Comparison of ENCODE assay signal across 8 cellular contexts in the genomic region with DNA sequence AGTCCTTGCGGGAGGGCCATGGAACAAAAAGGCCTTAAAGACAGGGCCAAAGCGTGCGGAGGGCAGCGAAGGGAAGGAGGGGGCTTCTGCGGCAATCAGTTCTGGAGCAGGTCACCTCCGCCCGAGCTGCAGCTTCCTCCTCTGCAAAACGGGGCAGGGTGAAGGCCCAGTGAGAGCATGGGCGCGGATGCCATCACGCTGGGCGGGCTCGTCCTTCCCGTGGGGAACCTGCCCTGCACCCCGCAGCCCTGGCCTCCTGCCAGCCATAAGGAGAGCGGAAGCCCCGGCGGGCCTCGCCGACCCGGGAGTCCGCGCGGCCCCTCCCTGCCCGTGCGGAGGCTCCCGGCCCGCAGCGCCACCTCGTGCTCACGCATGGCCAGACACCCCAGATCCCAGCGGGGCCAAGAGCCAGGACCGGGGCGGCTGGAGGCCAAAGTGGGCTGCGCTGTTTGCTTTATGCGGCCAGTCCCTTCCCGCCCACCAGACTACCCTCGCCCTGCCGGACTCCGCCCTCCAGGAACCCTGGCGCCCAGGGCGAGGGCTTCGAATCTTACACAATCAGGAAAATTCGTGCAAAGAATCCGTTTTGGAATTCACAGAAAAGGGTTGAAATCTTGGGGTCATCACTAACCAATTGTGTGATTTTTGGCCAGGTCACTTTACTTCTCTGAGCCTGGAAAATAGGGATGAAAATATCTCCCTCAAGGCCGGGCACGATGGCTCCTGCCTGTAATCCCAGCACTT. TPM values are rescaled to one million over a fixed set of nuclear protein-coding genes. Genes with fewer than 3 reads are reported as not detected.
DNase-seq lines count a peak whose midpoint lies in the region; ATAC-seq and TF ChIP-seq lines count a peak whose summit lies in the region.

No MANE protein-coding gene starts in this region.

- BruUV-seq in MCF 10A (replicated peaks; lab: Mats Ljungman, UMichigan), result no TSS peak

- peaks cover 0 to 12% (median 0%) of the 10 kb centered on the region in 7 donors for H3K27me3 ChIP-seq in spleen (replicated peaks in 1 of 7)

- CTCF ChIA-PET in MCF 10A (lab: Yijun Ruan, JAX), result interaction anchor here (0.5 to 9.7 kb wide), 27 partner anchors 9 to 461 kb away, joined by 3 to 161 read pairs (median 6); no protein-coding TSS in a partner anchor

- no peak for ATAC-seq in HG03025 (IDR thresholded peaks at IDR 0.05; ENCODE audit: low FRiP score, unreplicated experiment)

- 6 to 9% (median 6%) methylated on average over 43 to 47 of the region's 47 CpGs for WGBS in spleen, 5 donors

- DNase-seq in DMS153 treated with DMSO at 0.1 percent for 48 hours (lab: John Stamatoyannopoulos, UW; ENCODE audit: unreplicated experiment) (peak; percentile 40), GOT3 (lab: John Stamatoyannopoulos, UW) (peak; percentile 10), NCI-H1092 treated with DMSO at 0.1 percent for 48 hours (lab: John Stamatoyannopoulos, UW) (peak; percentile 69), MCF 10A (ENCODE audit: unreplicated experiment) (peak; percentile 77), iPS-NIHi11 (ENCODE audit: low spot score) (peak; percentile 97), spleen (peak; percentile 95)

- H3K4me1 Mint-ChIP-seq in MCF 10A (ENCODE audit: insufficient read depth, unreplicated experiment), result peaks cover 30% of the 10 kb centered on the region

- no peaks in the 10 kb centered on the region for H3K9me3 Mint-ChIP-seq in MCF 10A (ENCODE audit: unreplicated experiment)

- H3K4me3 Mint-ChIP-seq in MCF 10A (ENCODE audit: unreplicated experiment), result no peak overlapping the region

- no peaks in the 10 kb centered on the region for H3K27me3 Mint-ChIP-seq in MCF 10A (ENCODE audit: insufficient read depth, unreplicated experiment)

- TF ChIP-seq CTCF in VCaP (conservative IDR thresholded peaks at IDR 0.05) (no peak), MCF 10A (IDR thresholded peaks at IDR 0.05; ENCODE audit: unreplicated experiment) (peak; percentile 85), spleen (IDR thresholded peaks at IDR 0.05 in 8 of 11, conservative IDR thresholded peaks at IDR 0.05 in 3 of 11) (peak; percentile 80 to 97 (median 94))

- H3K4me3 ChIP-seq in spleen, result peak overlapping the region in 6 of 8 donors; percentile 26 to 64 (median 31)

- intact Hi-C loops in MCF 10A (cut with micrococcal nuclease) (loop anchor here (1.0 kb wide), 1 partner anchor 65 kb away; no protein-coding TSS in a partner anchor), spleen (cut with DNase I; ENCODE audit: low total_unique reads) (loop anchor here (2.0 kb wide), 1 partner anchor 64 kb away; no protein-coding TSS in a partner anchor)

- H3K27ac Mint-ChIP-seq in MCF 10A (ENCODE audit: low read depth, unreplicated experiment), result no peak overlapping the region

- no peak for TF ChIP-seq POLR2A in spleen (IDR thresholded peaks at IDR 0.05)

- peaks cover 0 to 15% (median 3%) of the 10 kb centered on the region in 6 donors for H3K36me3 ChIP-seq in spleen

- peaks cover 33% of the 10 kb centered on the region for H3K36me3 Mint-ChIP-seq in MCF 10A (ENCODE audit: insufficient read depth, unreplicated experiment)

- POLR2A ChIA-PET in MCF 10A (lab: Yijun Ruan, JAX), result interaction anchor here (0.7 to 2.5 kb wide), 7 partner anchors 9 to 68 kb away, joined by 3 to 16 read pairs (median 5); partner anchors contain the start of gene TSKU

- peaks cover 9 to 25% (median 16%) of the 10 kb centered on the region in 6 donors for H3K4me1 ChIP-seq in spleen

- peak overlapping the region; percentile 84; the same call in 1 of the 2 replicates for H3K27ac ChIP-seq in VCaP
- peak overlapping the region in 6 of 8 donors; percentile 29 to 70 (median 64) for H3K27ac ChIP-seq in spleen

- H3K9me3 ChIP-seq in spleen, result no peaks in the 10 kb centered on the region

RNA-seq across cellular contexts. Expression of gene TSKU, which starts 16.1 kb away (rescaled TPM):
- total RNA-seq in MCF 10A (2022) (18.4 and 20.1 TPM in 2 replicates), spleen (10 to 100 TPM in 6 of 7 donors, 1 to 10 TPM in 1; 9.4 to 18.6 (median 13.1) TPM)
- polyA plus RNA-seq in spleen, result 1 to 10 TPM; 1.1 to 5.7 (median 1.8) TPM

Comparison
In these comparisons a context has a peak if more than half of its experiments do, and no peak if none do; other contexts are left out.
1. DNase-seq: peak in every context shown above with its lines; median percentile 97 in iPS-NIHi11; 95 in spleen; 77 in MCF 10A; 69 in NCI-H1092 treated with DMSO at 0.1 percent for 48 hours; 40 in DMS153 treated with DMSO at 0.1 percent for 48 hours; 10 in GOT3.